Comparison of ENCODE assay signal across 30 cellular contexts in genomic region chr4:151462554-151462953, GRCh38. TPM values are rescaled to one million over a fixed set of nuclear protein-coding genes. Genes with fewer than 3 reads are reported as not detected.
"Had no signal": no experiment of that assay in that cellular context is flagged by ENCODE, and none has a peak within 500 bp of the region (broad histone marks: within the 10 kb centered on the region; RNA-seq: fewer than 3 reads in every experiment).

No MANE protein-coding gene starts in this region.

- H3K4me1 Mint-ChIP-seq: activated B cell treated with CpG ODN at 0.5 μM for 24 hours; activated naive CD4-positive, alpha-beta T cell treated with anti-CD3 and anti-CD28 coated beads, Interleukin-2, amount 50 U/mL, for 24 hours; activated naive CD8-positive, alpha-beta T cell treated with anti-CD3 and anti-CD28 coated beads, Interleukin-2, amount 50 U/mL, for 24 hours; central memory CD8-positive, alpha-beta T cell; naive B cell; stimulated activated effector memory CD8-positive, alpha-beta T cell treated with anti-CD3 and anti-CD28 coated beads, Interleukin-12 subunit alpha, Interleukin-12 subunit beta, amount 100 ng/mL, for 72 hours had no signal

- ATAC-seq: activated CD8-positive, alpha-beta T cell treated with anti-CD3 and anti-CD28 coated beads for 36 hours; activated naive CD8-positive, alpha-beta T cell treated with anti-CD3 and anti-CD28 coated beads, Interleukin-2, amount 50 U/mL, for 24 hours; gastrocnemius medialis; left lung; stimulated activated effector memory CD8-positive, alpha-beta T cell treated with anti-CD3 and anti-CD28 coated beads, Interleukin-12 subunit alpha, Interleukin-12 subunit beta, amount 100 ng/mL, for 72 hours had no signal

- H3K27ac ChIP-seq: coronary artery, dorsolateral prefrontal cortex, gastrocnemius medialis, left lung, neutrophil, ovary, sigmoid colon, thoracic aorta, uterus had no signal

- H3K9me3 ChIP-seq: gastrocnemius medialis, left lung, neutrophil, ovary, sigmoid colon, thoracic aorta, uterus had no signal

- DNase-seq: activated B cell treated with CpG ODN at 0.5 μM for 24 hours; activated CD4-positive, alpha-beta T cell treated with anti-CD3 and anti-CD28 coated beads, Interleukin-2, amount 50 U/mL, for 1 hour; activated CD8-positive, alpha-beta T cell treated with anti-CD3 and anti-CD28 coated beads for 36 hours; activated naive CD8-positive, alpha-beta T cell treated with anti-CD3 and anti-CD28 coated beads, Interleukin-2, amount 50 U/mL, for 24 hours; activated T-cell treated with anti-CD3 and anti-CD28 coated beads, Interleukin-2, amount 50 U/mL, for 48 hours; amygdala; dorsolateral prefrontal cortex; effector memory CD4-positive, alpha-beta T cell; gastrocnemius medialis; glutamatergic neuron; left lung; naive B cell; nephron progenitor cell; ovary; retina; sigmoid colon; small intestine; stimulated activated CD4-positive, alpha-beta T cell treated with anti-CD3 and anti-CD28 coated beads, Interleukin-4, amount 100 ng/mL, for 24 hours; trophoblast cell; uterus had no signal

- H3K4me3 ChIP-seq: coronary artery, dorsolateral prefrontal cortex, gastrocnemius medialis, left lung, lung, ovary, sigmoid colon, thoracic aorta, uterus had no signal

- H3K27ac Mint-ChIP-seq: activated B cell treated with CpG ODN at 0.5 μM for 24 hours; activated CD8-positive, alpha-beta T cell treated with anti-CD3 and anti-CD28 coated beads for 36 hours; activated naive CD4-positive, alpha-beta T cell treated with anti-CD3 and anti-CD28 coated beads, Interleukin-2, amount 50 U/mL, for 24 hours; activated naive CD8-positive, alpha-beta T cell treated with anti-CD3 and anti-CD28 coated beads, Interleukin-2, amount 50 U/mL, for 24 hours; activated T-helper 2 cell treated with anti-CD3 and anti-CD28 coated beads, Interferon-gamma antibody, Interleukin-2, Interleukin-4, amounts not matched to agents 10 μg/mL and 5 μg/mL and 100 μg/mL, durations not matched to agents 14 hours and 24 hours and 36 hours; naive B cell; nephron progenitor cell; progenitor cell of endocrine pancreas; stimulated activated effector memory CD8-positive, alpha-beta T cell treated with anti-CD3 and anti-CD28 coated beads, Interleukin-12 subunit alpha, Interleukin-12 subunit beta, amount 100 ng/mL, for 72 hours; stimulated activated naive CD8-positive, alpha-beta T cell treated with anti-CD3 and anti-CD28 coated beads, Interleukin-15, Interleukin-2, amounts not matched to agents 100 ng/mL and 50 ng/mL, for 24 hours had no signal

- H3K36me3 ChIP-seq: gastrocnemius medialis, left lung, neutrophil, ovary, sigmoid colon, thoracic aorta, uterus had no signal

- H3K27me3 ChIP-seq: gastrocnemius medialis, left lung, ovary, sigmoid colon, uterus had no signal

- H3K36me3 Mint-ChIP-seq: activated naive CD4-positive, alpha-beta T cell treated with anti-CD3 and anti-CD28 coated beads, Interleukin-2, amount 50 U/mL, for 24 hours; naive B cell; stimulated activated effector memory CD8-positive, alpha-beta T cell treated with anti-CD3 and anti-CD28 coated beads, Interleukin-12 subunit alpha, Interleukin-12 subunit beta, amount 100 ng/mL, for 72 hours had no signal

- H3K9me3 Mint-ChIP-seq: activated B cell treated with CpG ODN at 0.5 μM for 24 hours; activated CD8-positive, alpha-beta T cell treated with anti-CD3 and anti-CD28 coated beads for 36 hours; activated naive CD4-positive, alpha-beta T cell treated with anti-CD3 and anti-CD28 coated beads, Interleukin-2, amount 50 U/mL, for 24 hours; activated naive CD8-positive, alpha-beta T cell treated with anti-CD3 and anti-CD28 coated beads, Interleukin-2, amount 50 U/mL, for 24 hours; activated T-helper 2 cell treated with anti-CD3 and anti-CD28 coated beads, Interferon-gamma antibody, Interleukin-2, Interleukin-4, amounts not matched to agents 10 μg/mL and 5 μg/mL and 100 μg/mL, durations not matched to agents 14 hours and 24 hours and 36 hours; central memory CD8-positive, alpha-beta T cell; stimulated activated effector memory CD8-positive, alpha-beta T cell treated with anti-CD3 and anti-CD28 coated beads, Interleukin-12 subunit alpha, Interleukin-12 subunit beta, amount 100 ng/mL, for 72 hours; stimulated activated naive CD8-positive, alpha-beta T cell treated with anti-CD3 and anti-CD28 coated beads, Interleukin-15, Interleukin-2, amounts not matched to agents 100 ng/mL and 50 ng/mL, for 24 hours had no signal

- H3K4me1 ChIP-seq: left lung, sigmoid colon, uterus had no signal

- H3K4me3 Mint-ChIP-seq: activated B cell treated with CpG ODN at 0.5 μM for 24 hours; activated CD8-positive, alpha-beta T cell treated with anti-CD3 and anti-CD28 coated beads for 36 hours; activated naive CD4-positive, alpha-beta T cell treated with anti-CD3 and anti-CD28 coated beads, Interleukin-2, amount 50 U/mL, for 24 hours; activated naive CD8-positive, alpha-beta T cell treated with anti-CD3 and anti-CD28 coated beads, Interleukin-2, amount 50 U/mL, for 24 hours; central memory CD8-positive, alpha-beta T cell; naive B cell; nephron progenitor cell; stimulated activated effector memory CD8-positive, alpha-beta T cell treated with anti-CD3 and anti-CD28 coated beads, Interleukin-12 subunit alpha, Interleukin-12 subunit beta, amount 100 ng/mL, for 72 hours; stimulated activated naive CD8-positive, alpha-beta T cell treated with anti-CD3 and anti-CD28 coated beads, Interleukin-15, Interleukin-2, amounts not matched to agents 100 ng/mL and 50 ng/mL, for 24 hours had no signal

- H3K27me3 Mint-ChIP-seq: progenitor cell of endocrine pancreas had no signal

RNA-seq across cellular contexts. Expression of gene FHIP1A, which starts 53.6 kb away (rescaled TPM):
- total RNA-seq: activated T-helper 2 cell treated with anti-CD3 and anti-CD28 coated beads, Interferon-gamma antibody, Interleukin-2, Interleukin-4, amounts not matched to agents 10 μg/mL and 5 μg/mL and 100 μg/mL, durations not matched to agents 14 hours and 24 hours and 36 hours had no signal
